ENCODE assay signal across 9 cellular contexts in the genomic region with DNA sequence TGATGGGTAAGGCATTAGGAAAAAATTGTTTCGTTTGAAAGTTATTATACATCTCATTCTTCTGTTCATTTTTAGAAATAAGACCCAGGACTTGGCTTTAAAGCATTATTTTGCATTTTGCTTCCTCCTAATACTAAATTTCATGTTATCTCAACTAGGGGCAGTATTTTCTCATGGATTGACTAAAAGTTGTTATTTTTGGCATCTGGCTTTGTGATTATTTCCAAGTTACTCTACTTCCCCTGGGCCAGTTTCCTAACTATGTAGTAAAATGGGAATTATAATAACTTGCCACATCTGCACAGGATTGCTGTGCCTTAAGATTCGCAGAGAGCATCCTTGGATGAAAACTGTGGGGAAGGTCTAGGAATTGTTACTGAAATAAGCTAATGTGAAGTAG. TPM values are rescaled to one million over a fixed set of nuclear protein-coding genes. Genes with fewer than 3 reads are reported as not detected.
DNase-seq lines count a peak whose midpoint lies in the region; ATAC-seq and TF ChIP-seq lines count a peak whose summit lies in the region.
"Had no signal": no experiment of that assay in that cellular context is flagged by ENCODE, and none has a peak within 500 bp of the region (broad histone marks: within the 10 kb centered on the region; RNA-seq: fewer than 3 reads in every experiment).

No MANE protein-coding gene starts in this region.

- no peaks in the 10 kb centered on the region for H3K9me3 Mint-ChIP-seq in MCF 10A (ENCODE audit: unreplicated experiment)

- no peak overlapping the region for H2AFZ ChIP-seq in fibroblast of lung (ENCODE audit: low read length)

- H3K27ac ChIP-seq in breast epithelium (no peak overlapping the region), fibroblast of lung (ENCODE audit: insufficient read depth, low read length) (peak overlapping the region; percentile 33), subcutaneous abdominal adipose tissue (ENCODE audit: low read depth, low read length) (peak overlapping the region; percentile 9)

- H3K36me3 ChIP-seq in breast epithelium = no peaks in the 10 kb centered on the region
- no peaks in the 10 kb centered on the region for H3K36me3 ChIP-seq in fibroblast of lung (ENCODE audit: control insufficient read depth, insufficient read depth, low read length)
- H3K36me3 ChIP-seq in subcutaneous abdominal adipose tissue (ENCODE audit: control insufficient read depth in 5 of 5, insufficient read depth in 5 of 5, low read length in 5 of 5) = peaks cover 0 to 3% (median 0%) of the 10 kb centered on the region in 5 donors

- H3K4me2 ChIP-seq in fibroblast of lung (ENCODE audit: extremely low read depth, insufficient read depth, low read length) = peak overlapping the region; percentile 78

- no peaks in the 10 kb centered on the region for H3K27me3 Mint-ChIP-seq in MCF 10A (ENCODE audit: insufficient read depth, unreplicated experiment)

- CTCF ChIA-PET in MCF 10A (lab: Yijun Ruan, JAX) = interaction anchor here (0.6 to 10.5 kb wide), 3 partner anchors 255 to 1302 kb away, joined by 3 to 95 read pairs (median 4); no protein-coding TSS in a partner anchor

- peaks cover 83% of the 10 kb centered on the region for H3K79me2 ChIP-seq in fibroblast of lung (ENCODE audit: control insufficient read depth, insufficient read depth, low read length)

- H3K4me1 Mint-ChIP-seq in MCF 10A (ENCODE audit: insufficient read depth, unreplicated experiment) = peaks cover 29% of the 10 kb centered on the region

- H3K27ac Mint-ChIP-seq in MCF 10A (ENCODE audit: low read depth, unreplicated experiment) = no peak overlapping the region

- TF ChIP-seq POLR2A in breast epithelium (IDR thresholded peaks at IDR 0.05) = no peak

- no TSS peak for BruUV-seq in MCF 10A (replicated peaks; lab: Mats Ljungman, UMichigan)

- H3K9me3 ChIP-seq in breast epithelium (no peaks in the 10 kb centered on the region), fibroblast of lung (ENCODE audit: control insufficient read depth, insufficient read depth, low read depth, low read length) (no peaks in the 10 kb centered on the region), subcutaneous abdominal adipose tissue (ENCODE audit: control insufficient read depth in 5 of 5, low read length in 5 of 5) (peaks cover 0 to 3% (median 0%) of the 10 kb centered on the region in 5 donors)

- intact Hi-C loops in MCF 10A (cut with micrococcal nuclease) (no loop called here), breast epithelium (cut with DNase I; ENCODE audit: low total_unique reads) (loop anchor here (5.0 kb wide), 1 partner anchor 528 kb away; no protein-coding TSS in a partner anchor)

- peaks cover 21% of the 10 kb centered on the region for H3K36me3 Mint-ChIP-seq in MCF 10A (ENCODE audit: insufficient read depth, unreplicated experiment)

- H3K4me3 ChIP-seq in breast epithelium (no peak overlapping the region), WI38 (ENCODE audit: low read depth, low read length) (peak overlapping the region; percentile 97), fibroblast of lung (replicated peaks in 1 of 4; ENCODE audit: control extremely low read depth in 1 of 4, insufficient read depth in 1 of 4, low read depth in 3 of 4, low read length in 4 of 4) (peak overlapping the region; percentile 64 to 96 (median 86)), subcutaneous abdominal adipose tissue (ENCODE audit: low read depth in 1 of 5, low read length in 5 of 5) (peak overlapping the region in 2 of 5 donors; percentile 4 to 15)

- no peak for ATAC-seq in GM18511 (IDR thresholded peaks at IDR 0.05; ENCODE audit: unreplicated experiment)
- no peak for ATAC-seq in HG03571 (IDR thresholded peaks at IDR 0.05; ENCODE audit: unreplicated experiment)

- H3K9ac ChIP-seq in fibroblast of lung (ENCODE audit: insufficient read depth, low read length) = no peak overlapping the region
- H3K9ac ChIP-seq in subcutaneous abdominal adipose tissue (ENCODE audit: low read length in 5 of 5) = no peak overlapping the region

- no peaks in the 10 kb centered on the region for H3K4me1 ChIP-seq in breast epithelium
- H3K4me1 ChIP-seq in fibroblast of lung (ENCODE audit: control insufficient read depth, extremely low read depth, insufficient read depth, low read length) = peaks cover 22% of the 10 kb centered on the region
- H3K4me1 ChIP-seq in subcutaneous abdominal adipose tissue (ENCODE audit: control insufficient read depth in 5 of 5, insufficient read depth in 5 of 5, low read length in 5 of 5) = peaks cover 17 to 46% (median 44%) of the 10 kb centered on the region in 5 donors

- no peak overlapping the region for H3K4me3 Mint-ChIP-seq in MCF 10A (ENCODE audit: unreplicated experiment)

- no peak for TF ChIP-seq CTCF in MCF 10A (IDR thresholded peaks at IDR 0.05; ENCODE audit: unreplicated experiment)
- no peak for TF ChIP-seq CTCF in breast epithelium (IDR thresholded peaks at IDR 0.05)
- no peak for TF ChIP-seq CTCF in WI38 (IDR thresholded peaks at IDR 0.05; ENCODE audit: low read depth, low read length)
- peak in 1 of 2 donors; percentile 33 for TF ChIP-seq CTCF in fibroblast of lung (conservative IDR thresholded peaks at IDR 0.05 in 1 of 2, IDR thresholded peaks at IDR 0.05 in 1 of 2; ENCODE audit: low read depth in 1 of 2, low read length in 2 of 2)

- peaks cover 3% of the 10 kb centered on the region for H4K20me1 ChIP-seq in fibroblast of lung (ENCODE audit: control insufficient read depth, extremely low read depth, insufficient read depth, low read length)

- no peaks in the 10 kb centered on the region for H3K27me3 ChIP-seq in breast epithelium
- H3K27me3 ChIP-seq in fibroblast of lung (ENCODE audit: control insufficient read depth, insufficient read depth, low read length) = no peaks in the 10 kb centered on the region
- H3K27me3 ChIP-seq in subcutaneous abdominal adipose tissue (ENCODE audit: control insufficient read depth in 5 of 5, insufficient read depth in 4 of 5, low read length in 5 of 5) = peaks cover 0 to 9% (median 0%) of the 10 kb centered on the region in 5 donors

- POLR2A ChIA-PET in MCF 10A (lab: Yijun Ruan, JAX) = interaction anchor here (1.0 to 2.4 kb wide), 4 partner anchors 34 to 456 kb away, joined by 3 to 8 read pairs (median 6); no protein-coding TSS in a partner anchor

- DNase-seq in MCF 10A (ENCODE audit: unreplicated experiment) (peak; percentile 42), breast epithelium (ENCODE audit: low spot score in 2 of 2) (no peak), fibroblast of lung (ENCODE audit: low read depth in 2 of 2) (peak; percentile 63 to 81), mesenteric fat pad (ENCODE audit: low spot score) (no peak)
- DNase-seq: C1 segment of cervical spinal cord had no signal

RNA-seq across cellular contexts. Expression of a gene that starts 3.0 kb away (rescaled TPM):
- total RNA-seq in MCF 10A (2022) (74.4 and 84.7 TPM in 2 replicates), breast epithelium (100 to 1,000 TPM in 1 of 3 donors, 10 to 100 TPM in 2; 64.9 to 143 (median 88.7) TPM), fibroblast of lung (203 and 253 TPM in 2 replicates), mesenteric fat pad (112 TPM)
- polyA plus RNA-seq in fibroblast of lung = 144 and 327 TPM in 2 replicates
- polyA plus RNA-seq in fibroblast of lung (2012) = 67.0 and 144 TPM in 2 replicates
- 30.5 and 113 TPM in 2 replicates for polyA minus RNA-seq in fibroblast of lung (ENCODE audit: low replicate concordance)

Comparison
In these comparisons a context has a peak if more than half of its experiments do, and no peak if none do; other contexts are left out.
1. DNase-seq: peak in MCF 10A (single experiment) and fibroblast of lung (2 of 2); none in breast epithelium (0 of 2) and mesenteric fat pad (single experiment).
2. H3K27ac ChIP-seq: peak in fibroblast of lung (single experiment) and subcutaneous abdominal adipose tissue (single experiment); none in breast epithelium (0 of 2).
3. H3K4me3 ChIP-seq: peak in WI38 (single experiment) and fibroblast of lung (4 of 4); none in breast epithelium (0 of 3).